In genomic region chr17:55290721-55291507, GRCh38 we compare ENCODE assay signal across 36 cellular contexts. TPM values are rescaled to one million over a fixed set of nuclear protein-coding genes. Genes with fewer than 3 reads are reported as not detected.
"Had no signal": no experiment of that assay in that cellular context is flagged by ENCODE, and none has a peak within 500 bp of the region (broad histone marks: within the 10 kb centered on the region; RNA-seq: fewer than 3 reads in every experiment).

No MANE protein-coding gene starts in this region.

- H3K4me2 ChIP-seq: PC-9 had no signal

- FAIRE-seq: RCC 7860 had no signal

- H3K36me3 ChIP-seq: ascending aorta, cardiac muscle cell, MG63, WERI-Rb-1 had no signal

- DNase-seq: activated CD4-positive, alpha-beta memory T cell treated with anti-CD3 and anti-CD28 coated beads, Interleukin-2, amount 10 ng/mL, durations not matched to agents 7 days and 5 days; activated CD4-positive, alpha-beta T cell treated with anti-CD3 and anti-CD28 coated beads for 1 hour; activated CD4-positive, alpha-beta T cell treated with anti-CD3 and anti-CD28 coated beads for 48 hours; activated CD4-positive, CD25-positive, alpha-beta regulatory T cell; activated CD8-positive, alpha-beta memory T cell treated with anti-CD3 and anti-CD28 coated beads for 24 hours; activated CD8-positive, alpha-beta memory T cell treated with anti-CD3 and anti-CD28 coated beads, Interleukin-2, amount 10 ng/mL, durations not matched to agents 7 days and 5 days; activated CD8-positive, alpha-beta memory T cell treated with anti-CD3 and anti-CD28 coated beads, Interleukin-2, amount 50 U/mL, for 48 hours; activated gamma-delta T cell; activated naive CD4-positive, alpha-beta T cell treated with Interleukin-2 at 50 U/mL for 16 hours; activated naive CD8-positive, alpha-beta T cell treated with anti-CD3 and anti-CD28 coated beads, Interleukin-2, amount 10 ng/mL, durations not matched to agents 7 days and 5 days; activated T-cell treated with anti-CD3 and anti-CD28 coated beads, Interleukin-2, amount 50 U/mL, for 1 hour; activated T-cell treated with anti-CD3 and anti-CD28 coated beads, Interleukin-2, amount 50 U/mL, for 72 hours; amygdala; Kasumi-1; KG1; MG63; NCI-H1048; NCI-H1436 treated with DMSO at 0.1 percent for 48 hours; NCI-H1694 treated with DMSO at 0.1 percent for 48 hours; NCI-H2029; NCI-H510A; NCI-H526; NCI-H748 treated with DMSO at 0.1 percent for 48 hours; NK-92 treated with Interleukin-12 subunit alpha and Interleukin-12 subunit beta, amount 100 ng/mL, for 24 hours; PC-9; SIG-M5; SW 1271; T-helper 1 cell; T1000; WERI-Rb-1 had no signal

- H3K9me3 ChIP-seq: ascending aorta had no signal

- H3K27me3 ChIP-seq: ascending aorta, cardiac muscle cell, MG63 had no signal

- H3K4me3 ChIP-seq: ascending aorta, cardiac muscle cell, MG63, PC-9 had no signal

- ATAC-seq: activated CD8-positive, alpha-beta memory T cell treated with anti-CD3 and anti-CD28 coated beads, Interleukin-2, amount 10 ng/mL, durations not matched to agents 7 days and 5 days; activated T-cell treated with anti-CD3 and anti-CD28 coated beads, Interleukin-2, amount 50 U/mL, for 72 hours; Right ventricle myocardium inferior; SK-N-SH treated with all-trans-retinoic acid at 6 μM for 48 hours had no signal

- H3K27ac ChIP-seq: cardiac muscle cell, PC-9, RWPE1, WERI-Rb-1 had no signal

- H2AFZ ChIP-seq: PC-9 had no signal

RNA-seq across cellular contexts. Expression of gene HLF, which starts 26.2 kb away (rescaled TPM):
- total RNA-seq: PC-9 had no signal
